In genomic region chr9:106481003-106481614, GRCh38 we compare ENCODE assay signal across 16 cellular contexts.
"Had no signal": no experiment of that assay in that cellular context is flagged by ENCODE, and none has a peak within 500 bp of the region (broad histone marks: within the 10 kb centered on the region; RNA-seq: fewer than 3 reads in every experiment).

No MANE protein-coding gene starts in this region.

- DNase-seq: activated CD4-positive, alpha-beta T cell treated with anti-CD3 and anti-CD28 coated beads for 48 hours; activated naive CD4-positive, alpha-beta T cell treated with anti-CD3 and anti-CD28 coated beads for 36 hours; activated naive CD8-positive, alpha-beta T cell treated with anti-CD3 and anti-CD28 coated beads, Interleukin-2, amount 50 U/mL, for 24 hours; hypothalamus; kidney glomerular epithelial cell; left ventricle myocardium superior; mesenchymal stem cell; natural killer cell; stimulated activated CD4-positive, alpha-beta T cell treated with anti-CD3 and anti-CD28 coated beads, Interleukin-4, amount 100 ng/mL, for 4 hours; stimulated activated CD8-positive, alpha-beta memory T cell treated with anti-CD3 and anti-CD28 coated beads, Interleukin-4, amount 100 ng/mL, for 48 hours; stimulated activated naive CD4-positive, alpha-beta T cell treated with Interleukin-2 at 50 U/mL for 16 hours; T-helper 1 cell had no signal

- H3K4me3 ChIP-seq: cardiac muscle cell, skin epidermis, tibial nerve had no signal

- H3K36me3 ChIP-seq: cardiac muscle cell, tibial nerve had no signal

- H3K27me3 ChIP-seq: cardiac muscle cell, tibial nerve had no signal

- ATAC-seq: activated naive CD8-positive, alpha-beta T cell treated with anti-CD3 and anti-CD28 coated beads, Interleukin-2, amount 50 U/mL, for 24 hours; left ventricle myocardium superior; natural killer cell; WTC11 had no signal
